Comparison of ENCODE assay signal across 20 cellular contexts in genomic region chr4:11343536-11343935, GRCh38.
"Had no signal": no experiment of that assay in that cellular context is flagged by ENCODE, and none has a peak within 500 bp of the region (broad histone marks: within the 10 kb centered on the region; RNA-seq: fewer than 3 reads in every experiment).

No MANE protein-coding gene starts in this region.

- H3K36me3 ChIP-seq: esophagus squamous epithelium, gastroesophageal sphincter, neutrophil, sigmoid colon, stomach, thoracic aorta had no signal

- H3K9me3 Mint-ChIP-seq: naive thymus-derived CD8-positive, alpha-beta T cell; type B pancreatic cell had no signal

- DNase-seq: effector memory CD4-positive, alpha-beta T cell; esophagus squamous epithelium; foreskin fibroblast; kidney glomerular epithelial cell; mammary epithelial cell; mucosa of descending colon; naive thymus-derived CD8-positive, alpha-beta T cell; sigmoid colon; stimulated activated CD4-positive, alpha-beta T cell treated with anti-CD3 and anti-CD28 coated beads, Interleukin-2, amount 100 ng/mL, for 24 hours; stimulated activated CD4-positive, alpha-beta T cell treated with anti-CD3 and anti-CD28 coated beads, Interleukin-4, amount 100 ng/mL, for 4 hours; stimulated activated naive CD4-positive, alpha-beta T cell; stomach; substantia nigra had no signal

- H3K27ac ChIP-seq: epithelial cell of prostate, esophagus squamous epithelium, gastroesophageal sphincter, neutrophil, sigmoid colon, skin epidermis, stomach, thoracic aorta had no signal

- H3K27me3 Mint-ChIP-seq: type B pancreatic cell had no signal

- H3K36me3 Mint-ChIP-seq: naive thymus-derived CD8-positive, alpha-beta T cell; type B pancreatic cell had no signal

- H3K4me1 ChIP-seq: esophagus squamous epithelium, gastroesophageal sphincter, stomach had no signal

- H3K4me3 Mint-ChIP-seq: naive thymus-derived CD8-positive, alpha-beta T cell; type B pancreatic cell had no signal

- H3K27ac Mint-ChIP-seq: naive thymus-derived CD8-positive, alpha-beta T cell; type B pancreatic cell had no signal

- H3K9me3 ChIP-seq: esophagus squamous epithelium, gastroesophageal sphincter, mucosa of descending colon, neutrophil, sigmoid colon, stomach, thoracic aorta had no signal

- ATAC-seq: gastroesophageal sphincter; left lobe of liver; mucosa of descending colon; naive thymus-derived CD8-positive, alpha-beta T cell had no signal

- H3K27me3 ChIP-seq: esophagus squamous epithelium, neutrophil, sigmoid colon, stomach had no signal

- H3K4me3 ChIP-seq: esophagus squamous epithelium, gastroesophageal sphincter, mucosa of descending colon, sigmoid colon, skin epidermis, stomach, thoracic aorta had no signal
